ENCODE assay signal across 9 cellular contexts in the genomic region with DNA sequence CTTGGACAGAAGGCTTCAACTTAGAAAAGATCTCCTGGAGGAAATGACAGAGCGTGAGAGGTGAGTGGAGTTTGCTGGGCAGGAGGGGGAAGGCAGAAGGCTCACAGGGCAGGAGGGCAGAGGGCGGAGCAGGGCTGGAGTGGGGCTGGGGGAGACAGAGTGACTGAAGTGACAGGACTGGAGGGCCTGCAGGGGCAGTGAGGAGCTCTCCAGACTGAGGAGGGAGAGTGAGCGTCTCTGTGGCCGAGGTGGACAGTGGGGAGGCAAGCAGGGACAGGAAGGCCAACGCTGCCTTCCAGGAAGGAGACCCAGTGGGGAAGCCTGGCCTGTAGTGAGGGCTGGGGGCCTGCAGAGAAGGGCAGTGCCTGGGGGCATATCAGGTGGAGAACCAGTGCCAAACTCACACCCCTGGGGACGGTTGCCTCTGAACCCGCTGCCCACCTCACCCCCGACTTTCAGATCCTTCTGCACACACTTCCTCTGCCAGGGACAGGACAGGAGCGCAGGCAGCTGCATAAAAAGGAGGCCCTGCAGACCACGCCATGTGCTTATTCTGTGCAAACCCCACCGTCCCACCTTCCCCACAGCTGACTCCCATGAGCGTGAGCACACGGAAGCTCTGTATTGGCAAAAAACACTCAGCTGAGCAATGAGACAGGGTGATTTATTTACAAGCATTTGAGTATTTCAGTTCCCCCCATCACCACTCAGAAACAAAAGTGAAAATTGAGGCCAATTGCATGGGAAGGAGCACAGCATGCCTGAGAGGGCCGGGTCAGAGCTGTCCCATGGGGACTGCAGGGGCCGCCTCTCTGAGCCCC.
A peak's percentile ranks its signal among the peaks of the same experiment; 100 is the strongest.
DNase-seq lines count a peak whose midpoint lies in the region; ATAC-seq and TF ChIP-seq lines count a peak whose summit lies in the region.
"Had no signal": no experiment of that assay in that cellular context is flagged by ENCODE, and none has a peak within 500 bp of the region (broad histone marks: within the 10 kb centered on the region; RNA-seq: fewer than 3 reads in every experiment).

No MANE protein-coding gene starts in this region.

- TF ChIP-seq CTCF in left ventricle myocardium inferior (IDR thresholded peaks at IDR 0.05; ENCODE audit: borderline replicate concordance) (no peak), MM.1S (IDR thresholded peaks at IDR 0.05; ENCODE audit: low read length) (no peak)

- H3K36me3 ChIP-seq in left ventricle myocardium inferior (no peaks in the 10 kb centered on the region), MM.1S (replicated peaks; ENCODE audit: insufficient read depth, low read length) (no peaks in the 10 kb centered on the region)

- H3K36me3 Mint-ChIP-seq in stimulated activated naive B cell treated with anti-CD40 and anti-IgM and Interleukin-4, amounts not matched to agents 10 μg/mL and 1 μg/mL and 100 μg/mL, for 72 hours: peaks cover 4 to 22% of the 10 kb centered on the region in 2 donors

- peaks cover 18% of the 10 kb centered on the region for H3K4me1 ChIP-seq in left ventricle myocardium inferior
- no peaks in the 10 kb centered on the region for H3K4me1 ChIP-seq in MM.1S (ENCODE audit: low read length)

- peak overlapping the region; percentile 75 to 80 for H3K4me3 Mint-ChIP-seq in stimulated activated naive B cell treated with anti-CD40 and anti-IgM and Interleukin-4, amounts not matched to agents 10 μg/mL and 1 μg/mL and 100 μg/mL, for 72 hours

- intact Hi-C loops in left ventricle myocardium inferior (cut with micrococcal nuclease): no loop called here

- DNase-seq in activated CD8-positive, alpha-beta memory T cell treated with anti-CD3 and anti-CD28 coated beads, Interleukin-2, amount 50 U/mL, for 48 hours: peak; percentile 37
- DNase-seq in activated CD8-positive, alpha-beta memory T cell treated with anti-CD3 and anti-CD28 coated beads for 24 hours: no peak
- DNase-seq in stimulated activated naive B cell treated with anti-CD40 and anti-IgM and Interleukin-4, amounts not matched to agents 10 μg/mL and 1 μg/mL and 100 μg/mL, for 72 hours: peak; percentile 37
- DNase-seq in left ventricle myocardium inferior: no peak
- no peak for DNase-seq in HPDE6-E6E7 (ENCODE audit: extremely low spot score)
- no peak for DNase-seq in MM.1S
- DNase-seq: NCI-H510A had no signal

- H3K27me3 ChIP-seq in left ventricle myocardium inferior (ENCODE audit: low read depth) (no peaks in the 10 kb centered on the region), MM.1S (replicated peaks; ENCODE audit: insufficient read depth, low read length) (no peaks in the 10 kb centered on the region)

- no peaks in the 10 kb centered on the region for H4K20me1 ChIP-seq in MM.1S (ENCODE audit: insufficient read depth, low read length)

- H3K9me2 ChIP-seq in MM.1S (replicated peaks; ENCODE audit: insufficient read depth, low read length): no peaks in the 10 kb centered on the region

- H3K9me3 ChIP-seq in left ventricle myocardium inferior (replicated peaks) (no peaks in the 10 kb centered on the region), MM.1S (replicated peaks; ENCODE audit: insufficient read depth, low read length) (no peaks in the 10 kb centered on the region)

- H3K27ac ChIP-seq in left ventricle myocardium inferior (replicated peaks): no peak overlapping the region
- no peak overlapping the region for H3K27ac ChIP-seq in MM.1S (ENCODE audit: low read length)

- H3K27me3 Mint-ChIP-seq in stimulated activated naive B cell treated with anti-CD40 and anti-IgM and Interleukin-4, amounts not matched to agents 10 μg/mL and 1 μg/mL and 100 μg/mL, for 72 hours: no peaks in the 10 kb centered on the region

- no peak overlapping the region for H3K4me2 ChIP-seq in MM.1S (ENCODE audit: low read depth, low read length)

- H3K79me2 ChIP-seq in MM.1S (ENCODE audit: low read length): no peaks in the 10 kb centered on the region

- peak overlapping the region; percentile 96 for H3K27ac Mint-ChIP-seq in stimulated activated naive B cell treated with anti-CD40 and anti-IgM and Interleukin-4, amounts not matched to agents 10 μg/mL and 1 μg/mL and 100 μg/mL, for 72 hours

- no peak overlapping the region for H2AFZ ChIP-seq in MM.1S (ENCODE audit: low read length)

- no peaks in the 10 kb centered on the region for H3K9me3 Mint-ChIP-seq in stimulated activated naive B cell treated with anti-CD40 and anti-IgM and Interleukin-4, amounts not matched to agents 10 μg/mL and 1 μg/mL and 100 μg/mL, for 72 hours

- peaks cover 27 to 30% of the 10 kb centered on the region in 2 donors for H3K4me1 Mint-ChIP-seq in stimulated activated naive B cell treated with anti-CD40 and anti-IgM and Interleukin-4, amounts not matched to agents 10 μg/mL and 1 μg/mL and 100 μg/mL, for 72 hours

- H3K4me3 ChIP-seq in left ventricle myocardium inferior (no peak overlapping the region), MM.1S (ENCODE audit: low read length) (no peak overlapping the region)

- H3K9ac ChIP-seq in MM.1S (ENCODE audit: low read length): no peak overlapping the region

- ATAC-seq in GM21723 (IDR thresholded peaks at IDR 0.05; ENCODE audit: unreplicated experiment) (peak; percentile 96), HG03469 (IDR thresholded peaks at IDR 0.05; ENCODE audit: unreplicated experiment) (peak; percentile 78)
- ATAC-seq in stimulated activated naive B cell treated with anti-CD40 and anti-IgM and Interleukin-4, amounts not matched to agents 10 μg/mL and 1 μg/mL and 100 μg/mL, for 72 hours (replicated peaks): peak; percentile 94 to 96

- H3F3A ChIP-seq in MM.1S (ENCODE audit: insufficient read depth, low read length): no peaks in the 10 kb centered on the region

Comparison
In these comparisons a context has a peak if more than half of its experiments do, and no peak if none do; other contexts are left out.
1. DNase-seq: peak in activated CD8-positive, alpha-beta memory T cell treated with anti-CD3 and anti-CD28 coated beads, Interleukin-2, amount 50 U/mL, for 48 hours (single experiment) and stimulated activated naive B cell treated with anti-CD40 and anti-IgM and Interleukin-4, amounts not matched to agents 10 μg/mL and 1 μg/mL and 100 μg/mL, for 72 hours (single experiment); none in activated CD8-positive, alpha-beta memory T cell treated with anti-CD3 and anti-CD28 coated beads for 24 hours (single experiment), left ventricle myocardium inferior (single experiment), HPDE6-E6E7 (single experiment) and MM.1S (single experiment).
2. Peak in every context shown above with its lines, with median percentiles within 50 percentile points of each other: ATAC-seq.